Comparison of ENCODE assay signal across 20 cellular contexts in genomic region chr7:99699946-99700345, GRCh38. TPM values are rescaled to one million over a fixed set of nuclear protein-coding genes. Genes with fewer than 3 reads are reported as not detected.
"Had no signal": no experiment of that assay in that cellular context is flagged by ENCODE, and none has a peak within 500 bp of the region (broad histone marks: within the 10 kb centered on the region; RNA-seq: fewer than 3 reads in every experiment).

No MANE protein-coding gene starts in this region.

- FAIRE-seq: frontal cortex, islet of Langerhans had no signal

- DNase-seq: activated CD4-positive, alpha-beta T cell treated with anti-CD3 and anti-CD28 coated beads, Interleukin-2, amount 50 U/mL, for 1 hour; activated naive CD8-positive, alpha-beta T cell treated with anti-CD3 and anti-CD28 coated beads, Interleukin-2, amount 10 ng/mL, durations not matched to agents 7 days and 5 days; effector memory CD4-positive, alpha-beta T cell; heart right ventricle; natural killer cell; stimulated activated CD4-positive, alpha-beta T cell treated with anti-CD3 and anti-CD28 coated beads, Interleukin-4, amount 100 ng/mL, for 4 hours; stimulated activated CD8-positive, alpha-beta memory T cell treated with anti-CD3 and anti-CD28 coated beads, Interleukin-4, amount 100 ng/mL, for 48 hours; stimulated activated naive CD4-positive, alpha-beta T cell treated with Interleukin-2 at 50 U/mL for 16 hours; T-cell; T-helper 9 cell had no signal

- H3K4me1 ChIP-seq: heart right ventricle had no signal

- H3K27me3 ChIP-seq: heart right ventricle had no signal

- H3K27ac ChIP-seq: heart right ventricle had no signal

- H3K4me3 Mint-ChIP-seq: activated naive CD8-positive, alpha-beta T cell treated with anti-CD3 and anti-CD28 coated beads, Interleukin-2, amount 10 ng/mL, durations not matched to agents 7 days and 5 days; activated T-helper 1 cell treated with anti-CD3 and anti-CD28 coated beads, Interleukin-12 subunit alpha, Interleukin-12 subunit beta, Interleukin-2, Interleukin-4 antibody, amounts not matched to agents 30 ng/mL and 10 ng/mL and 1 ng/mL, durations not matched to agents 14 hours and 24 hours and 36 hours; brain; central memory CD8-positive, alpha-beta T cell; dendritic cell treated with granulocyte-macrophage colony-stimulating factor and Interleukin-4, amounts not matched to agents 40 ng/mL and 50 ng/mL, for 4 days; natural killer cell; T-cell had no signal

- H3K36me3 ChIP-seq: heart right ventricle had no signal

- H3K36me3 Mint-ChIP-seq: brain, natural killer cell, T-cell had no signal

- H3K9me3 Mint-ChIP-seq: activated T-helper 1 cell treated with anti-CD3 and anti-CD28 coated beads, Interleukin-12 subunit alpha, Interleukin-12 subunit beta, Interleukin-2, Interleukin-4 antibody, amounts not matched to agents 30 ng/mL and 10 ng/mL and 1 ng/mL, durations not matched to agents 14 hours and 24 hours and 36 hours; central memory CD8-positive, alpha-beta T cell; dendritic cell treated with granulocyte-macrophage colony-stimulating factor and Interleukin-4, amounts not matched to agents 40 ng/mL and 50 ng/mL, for 4 days; natural killer cell; T-cell had no signal

- ATAC-seq: activated CD4-positive, CD25-positive, alpha-beta regulatory T cell treated with anti-CD3 and anti-CD28 coated beads, Interleukin-2, amount 50 U/mL, for 24 hours; natural killer cell; T-cell had no signal

- H3K4me3 ChIP-seq: heart right ventricle, skin epidermis had no signal

- H3K4me1 Mint-ChIP-seq: brain; central memory CD8-positive, alpha-beta T cell; natural killer cell; T-cell had no signal

- H3K27ac Mint-ChIP-seq: activated naive CD8-positive, alpha-beta T cell treated with anti-CD3 and anti-CD28 coated beads, Interleukin-2, amount 10 ng/mL, durations not matched to agents 7 days and 5 days; activated T-helper 1 cell treated with anti-CD3 and anti-CD28 coated beads, Interleukin-12 subunit alpha, Interleukin-12 subunit beta, Interleukin-2, Interleukin-4 antibody, amounts not matched to agents 30 ng/mL and 10 ng/mL and 1 ng/mL, durations not matched to agents 14 hours and 24 hours and 36 hours; brain; dendritic cell treated with granulocyte-macrophage colony-stimulating factor and Interleukin-4, amounts not matched to agents 40 ng/mL and 50 ng/mL, for 4 days; natural killer cell; T-cell had no signal

- H3K27me3 Mint-ChIP-seq: activated naive CD8-positive, alpha-beta T cell treated with anti-CD3 and anti-CD28 coated beads, Interleukin-2, amount 10 ng/mL, durations not matched to agents 7 days and 5 days; central memory CD8-positive, alpha-beta T cell had no signal

RNA-seq across cellular contexts. Expression of gene CYP3A5, which starts 20.1 kb away (rescaled TPM):
- total RNA-seq: activated naive CD8-positive, alpha-beta T cell treated with anti-CD3 and anti-CD28 coated beads, Interleukin-2, amount 10 ng/mL, durations not matched to agents 7 days and 5 days; activated T-helper 1 cell treated with anti-CD3 and anti-CD28 coated beads, Interleukin-12 subunit alpha, Interleukin-12 subunit beta, Interleukin-2, Interleukin-4 antibody, amounts not matched to agents 30 ng/mL and 10 ng/mL and 1 ng/mL, durations not matched to agents 14 hours and 24 hours and 36 hours; heart right ventricle had no signal

RNA-seq across cellular contexts. Expression of gene CYP3A7, which starts 35.0 kb away (rescaled TPM):
- total RNA-seq: activated CD8-positive, alpha-beta memory T cell treated with anti-CD3 and anti-CD28 coated beads for 36 hours; activated naive CD8-positive, alpha-beta T cell treated with anti-CD3 and anti-CD28 coated beads, Interleukin-2, amount 10 ng/mL, durations not matched to agents 7 days and 5 days; activated T-helper 1 cell treated with anti-CD3 and anti-CD28 coated beads, Interleukin-12 subunit alpha, Interleukin-12 subunit beta, Interleukin-2, Interleukin-4 antibody, amounts not matched to agents 30 ng/mL and 10 ng/mL and 1 ng/mL, durations not matched to agents 14 hours and 24 hours and 36 hours; frontal cortex; heart right ventricle; natural killer cell; posterior vena cava; T-cell had no signal
- polyA plus RNA-seq: heart right ventricle had no signal
